ENCODE assay signal across 16 cellular contexts in the genomic region with DNA sequence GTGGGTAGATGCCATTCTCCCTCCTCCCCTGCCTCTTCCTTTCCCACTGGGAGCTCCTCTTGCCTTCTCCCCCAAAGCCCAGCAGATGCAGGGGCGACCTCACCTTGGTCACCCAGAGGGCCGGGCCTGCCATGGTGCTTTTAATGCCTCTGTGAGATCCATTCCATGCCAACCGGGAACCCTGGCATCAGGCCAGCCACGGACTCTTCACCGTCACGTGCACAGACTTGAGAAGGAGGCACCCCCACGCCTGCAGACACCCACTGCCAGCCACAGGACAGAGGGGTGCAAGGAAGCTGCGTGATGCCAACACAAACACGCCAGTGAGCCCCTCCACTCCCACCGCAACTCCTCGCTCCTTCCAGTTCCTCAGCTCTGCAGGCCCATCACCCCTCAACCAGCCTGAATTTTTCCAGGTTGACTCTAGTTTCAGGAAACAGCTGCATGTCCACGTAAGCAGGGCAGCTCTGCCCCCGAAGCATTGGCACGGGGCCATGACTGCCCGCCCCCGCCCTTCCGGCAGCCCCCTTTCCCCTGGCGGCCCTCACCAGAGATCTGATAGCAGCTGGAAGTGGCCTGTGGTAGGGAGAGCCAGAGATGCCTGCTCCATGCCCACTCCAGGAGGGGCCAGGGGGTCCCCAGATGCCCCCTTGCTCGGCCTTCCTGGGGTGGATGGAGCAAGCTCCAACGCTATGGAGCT. TPM values are rescaled to one million over a fixed set of nuclear protein-coding genes. Genes with fewer than 3 reads are reported as not detected.
DNase-seq lines count a peak whose midpoint lies in the region; ATAC-seq and TF ChIP-seq lines count a peak whose summit lies in the region.
"Had no signal": no experiment of that assay in that cellular context is flagged by ENCODE, and none has a peak within 500 bp of the region (broad histone marks: within the 10 kb centered on the region; RNA-seq: fewer than 3 reads in every experiment).

No MANE protein-coding gene starts in this region.

- H3K27ac ChIP-seq in lower lobe of right lung (peak overlapping the region; percentile 2), colonic mucosa (no peak overlapping the region)
- H3K27ac ChIP-seq: GM23248, ovary, thoracic aorta had no signal

- H3K36me3 ChIP-seq in lower lobe of right lung (no peaks in the 10 kb centered on the region), colonic mucosa (no peaks in the 10 kb centered on the region)
- H3K36me3 ChIP-seq: left lung, ovary, thoracic aorta had no signal

- no peaks in the 10 kb centered on the region for H3K27me3 Mint-ChIP-seq in stimulated activated naive CD8-positive, alpha-beta T cell treated with anti-CD3 and anti-CD28 coated beads, Interleukin-15, Interleukin-2, amounts not matched to agents 100 ng/mL and 50 ng/mL, for 24 hours
- H3K27me3 Mint-ChIP-seq in activated naive CD8-positive, alpha-beta T cell, result no peaks in the 10 kb centered on the region
- H3K27me3 Mint-ChIP-seq in activated CD8-positive, alpha-beta memory T cell treated with anti-CD3 and anti-CD28 coated beads, Interleukin-2, amount 10 ng/mL, durations not matched to agents 7 days and 5 days, result no peaks in the 10 kb centered on the region

- H3K4me3 Mint-ChIP-seq in stimulated activated naive CD8-positive, alpha-beta T cell treated with anti-CD3 and anti-CD28 coated beads, Interleukin-15, Interleukin-2, amounts not matched to agents 100 ng/mL and 50 ng/mL, for 24 hours, result no peak overlapping the region
- peak overlapping the region; percentile 44 for H3K4me3 Mint-ChIP-seq in activated naive CD8-positive, alpha-beta T cell
- no peak overlapping the region for H3K4me3 Mint-ChIP-seq in activated CD8-positive, alpha-beta memory T cell treated with anti-CD3 and anti-CD28 coated beads, Interleukin-2, amount 10 ng/mL, durations not matched to agents 7 days and 5 days
- H3K4me3 Mint-ChIP-seq: WTC11 had no signal

- peaks cover 69% of the 10 kb centered on the region for H3K4me1 Mint-ChIP-seq in stimulated activated naive CD8-positive, alpha-beta T cell treated with anti-CD3 and anti-CD28 coated beads, Interleukin-15, Interleukin-2, amounts not matched to agents 100 ng/mL and 50 ng/mL, for 24 hours (ENCODE audit: low read depth)
- peaks cover 68% of the 10 kb centered on the region for H3K4me1 Mint-ChIP-seq in activated naive CD8-positive, alpha-beta T cell (ENCODE audit: low read depth)
- peaks cover 53% of the 10 kb centered on the region for H3K4me1 Mint-ChIP-seq in activated CD8-positive, alpha-beta memory T cell treated with anti-CD3 and anti-CD28 coated beads, Interleukin-2, amount 10 ng/mL, durations not matched to agents 7 days and 5 days

- TF ChIP-seq CTCF in lower lobe of right lung (IDR thresholded peaks at IDR 0.05) (no peak), colonic mucosa (IDR thresholded peaks at IDR 0.05) (no peak)

- H3K9ac ChIP-seq in colonic mucosa (ENCODE audit: low read depth in 2 of 2, low read length in 2 of 2), result peak overlapping the region in 1 of 2 donors; percentile 24
- H3K9ac ChIP-seq: GM23248 had no signal

- no peak for ATAC-seq in stimulated activated naive CD8-positive, alpha-beta T cell treated with anti-CD3 and anti-CD28 coated beads, Interleukin-15, Interleukin-2, amounts not matched to agents 100 U/mL and 50 U/mL, for 24 hours
- ATAC-seq in lower lobe of right lung (no peak), HG02884 (IDR thresholded peaks at IDR 0.05; ENCODE audit: unreplicated experiment) (no peak)
- no peak for ATAC-seq in activated CD8-positive, alpha-beta memory T cell treated with anti-CD3 and anti-CD28 coated beads, Interleukin-2, amount 10 ng/mL, durations not matched to agents 7 days and 5 days
- ATAC-seq: left lung, WTC11 had no signal

- H3K4me1 ChIP-seq in lower lobe of right lung, result peaks cover 55% of the 10 kb centered on the region
- H3K4me1 ChIP-seq in colonic mucosa, result peaks cover 14% of the 10 kb centered on the region

- no peak for DNase-seq in stimulated activated naive CD8-positive, alpha-beta T cell treated with anti-CD3 and anti-CD28 coated beads, Interleukin-15, Interleukin-2, amounts not matched to agents 100 U/mL and 50 U/mL, for 24 hours
- DNase-seq in lower lobe of right lung (no peak), colonic mucosa (no peak), occipital lobe (lab: John Stamatoyannopoulos, UW) (no peak)
- no peak for DNase-seq in activated CD8-positive, alpha-beta memory T cell treated with anti-CD3 and anti-CD28 coated beads, Interleukin-2, amount 10 ng/mL, durations not matched to agents 7 days and 5 days
- DNase-seq: activated effector memory CD4-positive, alpha-beta T cell treated with Interleukin-2 at 50 U/mL for 16 hours; cerebellar nuclear complex; GM23248; NCI-H2107 had no signal

- intact Hi-C loops in lower lobe of right lung (cut with DNase I), result no loop called here
- intact Hi-C loops in colonic mucosa (cut with DNase I), result no loop called here

- H3K27me3 ChIP-seq in lower lobe of right lung (ENCODE audit: low read depth) (no peaks in the 10 kb centered on the region), colonic mucosa (no peaks in the 10 kb centered on the region)
- H3K27me3 ChIP-seq: left lung, ovary had no signal

- H3K27ac Mint-ChIP-seq in stimulated activated naive CD8-positive, alpha-beta T cell treated with anti-CD3 and anti-CD28 coated beads, Interleukin-15, Interleukin-2, amounts not matched to agents 100 ng/mL and 50 ng/mL, for 24 hours, result peak overlapping the region; percentile 52
- peak overlapping the region; percentile 64 for H3K27ac Mint-ChIP-seq in activated naive CD8-positive, alpha-beta T cell
- no peak overlapping the region for H3K27ac Mint-ChIP-seq in activated CD8-positive, alpha-beta memory T cell treated with anti-CD3 and anti-CD28 coated beads, Interleukin-2, amount 10 ng/mL, durations not matched to agents 7 days and 5 days

- CTCF ChIA-PET in activated CD8-positive, alpha-beta memory T cell treated with anti-CD3 and anti-CD28 coated beads, Interleukin-2, amount 10 ng/mL, durations not matched to agents 7 days and 5 days (lab: Charles Lee), result interaction anchor here (1.2 to 8.0 kb wide), 2 partner anchors 13 to 32 kb away, joined by 3 to 65 read pairs; no protein-coding TSS in a partner anchor

- H3K9me3 ChIP-seq in lower lobe of right lung (no peaks in the 10 kb centered on the region), colonic mucosa (no peaks in the 10 kb centered on the region)
- H3K9me3 ChIP-seq: left lung, ovary, thoracic aorta had no signal

- H3K9me3 Mint-ChIP-seq in stimulated activated naive CD8-positive, alpha-beta T cell treated with anti-CD3 and anti-CD28 coated beads, Interleukin-15, Interleukin-2, amounts not matched to agents 100 ng/mL and 50 ng/mL, for 24 hours, result no peaks in the 10 kb centered on the region
- no peaks in the 10 kb centered on the region for H3K9me3 Mint-ChIP-seq in activated naive CD8-positive, alpha-beta T cell (ENCODE audit: low read depth)
- H3K9me3 Mint-ChIP-seq in activated CD8-positive, alpha-beta memory T cell treated with anti-CD3 and anti-CD28 coated beads, Interleukin-2, amount 10 ng/mL, durations not matched to agents 7 days and 5 days (ENCODE audit: low read depth), result no peaks in the 10 kb centered on the region
- H3K9me3 Mint-ChIP-seq: WTC11 had no signal

- no peak overlapping the region for H3K4me3 ChIP-seq in lower lobe of right lung
- no peak overlapping the region for H3K4me3 ChIP-seq in colonic mucosa
- H3K4me3 ChIP-seq: GM23248, left lung, ovary, thoracic aorta had no signal

- peaks cover 34% of the 10 kb centered on the region for H3K36me3 Mint-ChIP-seq in stimulated activated naive CD8-positive, alpha-beta T cell treated with anti-CD3 and anti-CD28 coated beads, Interleukin-15, Interleukin-2, amounts not matched to agents 100 ng/mL and 50 ng/mL, for 24 hours (ENCODE audit: low read depth)
- H3K36me3 Mint-ChIP-seq in activated naive CD8-positive, alpha-beta T cell, result peaks cover 3% of the 10 kb centered on the region
- H3K36me3 Mint-ChIP-seq in activated CD8-positive, alpha-beta memory T cell treated with anti-CD3 and anti-CD28 coated beads, Interleukin-2, amount 10 ng/mL, durations not matched to agents 7 days and 5 days, result peaks cover 3% of the 10 kb centered on the region
- H3K36me3 Mint-ChIP-seq: WTC11 had no signal

RNA-seq across cellular contexts. Expression of a gene that starts 50.8 kb away (rescaled TPM):
- total RNA-seq in lower lobe of right lung (35.6 TPM), colonic mucosa (10 to 100 TPM; 30.8 to 44.5 TPM), occipital lobe (53.3 TPM)
- total RNA-seq in activated CD8-positive, alpha-beta memory T cell treated with anti-CD3 and anti-CD28 coated beads, Interleukin-2, amount 10 ng/mL, durations not matched to agents 7 days and 5 days, result 10 to 100 TPM; 59.9 to 70.1 TPM
